27 cellular contexts compared by ENCODE assay signal in the genomic region with DNA sequence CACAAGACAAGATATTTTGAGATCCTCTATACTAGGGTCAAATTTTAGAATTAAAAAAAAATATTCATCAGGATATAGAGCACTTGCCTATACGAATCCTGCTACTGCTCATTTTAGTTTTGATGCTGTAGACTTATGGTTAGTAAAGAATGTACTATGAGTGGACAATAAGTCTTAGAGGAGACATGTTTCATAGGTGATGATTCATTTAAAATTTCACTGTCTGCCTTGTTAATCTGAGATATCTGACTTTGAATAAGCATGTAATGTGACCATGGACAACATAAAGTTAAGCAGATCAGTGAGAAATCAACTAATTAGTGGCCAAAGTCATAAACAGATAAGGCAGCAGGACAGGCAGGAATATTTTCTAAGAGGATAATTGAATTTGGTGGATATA.
DNase-seq lines count a peak whose midpoint lies in the region; ATAC-seq, FAIRE-seq and TF ChIP-seq lines count a peak whose summit lies in the region.
"Had no signal": no experiment of that assay in that cellular context is flagged by ENCODE, and none has a peak within 500 bp of the region (broad histone marks: within the 10 kb centered on the region; RNA-seq: fewer than 3 reads in every experiment).

No MANE protein-coding gene starts in this region.

- no peaks in the 10 kb centered on the region for H3K4me1 ChIP-seq in K562 (replicated peaks in 1 of 2; ENCODE audit: control insufficient read depth in 2 of 2, insufficient read depth in 2 of 2, low read length in 2 of 2)
- H3K4me1 ChIP-seq: SJCRH30 had no signal

- TF ChIP-seq POLR2A in K562 (conservative IDR thresholded peaks at IDR 0.05), result no peak

- no peaks in the 10 kb centered on the region for H3K9me1 ChIP-seq in K562 (ENCODE audit: control insufficient read depth, insufficient read depth, low read length)

- DNase-seq in NCI-H82 (lab: John Stamatoyannopoulos, UW), result peak; percentile 56
- no peak for DNase-seq in K562 (ENCODE audit: extremely low read depth in 1 of 4, low spot score in 3 of 4)
- DNase-seq in fibroblast of mammary gland (ENCODE audit: low read depth), result peak; percentile 14
- DNase-seq in H7, result no peak
- no peak for DNase-seq in NCI-H524 (lab: John Stamatoyannopoulos, UW)
- no peak for DNase-seq in Kasumi-1 (lab: John Stamatoyannopoulos, UW)
- DNase-seq in activated gamma-delta T cell (lab: John Stamatoyannopoulos, UW), result no peak
- DNase-seq: CD8-positive, alpha-beta T cell; DMS153; DND-41; IMR-90; NCI-H1092 treated with DMSO at 0.1 percent for 48 hours; NCI-H1436; NCI-H187; NCI-H2081 treated with DMSO at 0.1 percent for 48 hours; NCI-H2171; NCI-H226; NCI-H510A; PC-3; SJCRH30 had no signal

- BruUV-seq in K562 (replicated peaks; lab: Mats Ljungman, UMichigan), result no TSS peak

- no peak for TF ChIP-seq RAD21 in K562 (CRISPR knock-in tag; conservative IDR thresholded peaks at IDR 0.05 in 1 of 2, IDR thresholded peaks at IDR 0.05 in 1 of 2)

- peak; percentile 63 for FAIRE-seq in K562 (lab: Jason Lieb, UNC)
- FAIRE-seq: GM18507, H1 had no signal

- no peak for TF ChIP-seq EP300 in K562 (IDR thresholded peaks at IDR 0.05; ENCODE audit: low read length)

- H3K4me3 ChIP-seq in K562 (no peak overlapping the region), fibroblast of mammary gland (ENCODE audit: control insufficient read depth, low read depth, low read length) (no peak overlapping the region), H7 (ENCODE audit: insufficient read depth, low read depth, low read length) (no peak overlapping the region)
- H3K4me3 ChIP-seq: SJCRH30 had no signal

- CTCF ChIA-PET in K562 (lab: Yijun Ruan, JAX; ENCODE audit: low intra/inter-chr PET ratio), result no interaction called here

- in situ Hi-C loops in K562 (cut with MboI), result no loop called here

- no peak for TF ChIP-seq CTCF in K562 (IDR thresholded peaks at IDR 0.05 in 2 of 3, conservative IDR thresholded peaks at IDR 0.05 in 1 of 3; ENCODE audit: insufficient read depth in 2 of 3, low read depth in 1 of 3, low read length in 3 of 3)
- no peak for TF ChIP-seq CTCF in fibroblast of mammary gland (conservative IDR thresholded peaks at IDR 0.05; ENCODE audit: control insufficient read depth, insufficient read depth, low read depth, low read length)

- POLR2A ChIA-PET in K562 (lab: Yijun Ruan, JAX), result no interaction called here

- no peaks in the 10 kb centered on the region for H3K9me3 ChIP-seq in K562 (replicated peaks; ENCODE audit: control insufficient read depth, insufficient read depth, low read depth, low read length)
- H3K9me3 ChIP-seq: SJCRH30 had no signal

- intact Hi-C loops in K562 (cut with micrococcal nuclease), result loop anchor here (10.0 kb wide), 1 partner anchor 199 kb away; no protein-coding TSS in a partner anchor

- no peak for ATAC-seq in K562
- ATAC-seq: CD8-positive, alpha-beta T cell; HCT116; PC-3; Right ventricle myocardium inferior; SK-N-SH treated with all-trans-retinoic acid at 6 μM for 48 hours had no signal

- no peak overlapping the region for H3K27ac ChIP-seq in K562 (ENCODE audit: extremely low read depth, low read depth, low read length)
- H3K27ac ChIP-seq: C4-2B, KMS-11, SJCRH30 had no signal

- H4K20me1 ChIP-seq in K562 (replicated peaks; ENCODE audit: control insufficient read depth, insufficient read depth, low read length), result no peaks in the 10 kb centered on the region

- H3K9ac ChIP-seq in K562 (ENCODE audit: insufficient read depth in 1 of 2, low read depth in 2 of 2, low read length in 2 of 2), result no peak overlapping the region
- H3K9ac ChIP-seq: KMS-11 had no signal

- H3K36me3 ChIP-seq in K562 (ENCODE audit: control insufficient read depth, insufficient read depth, low read length) (peaks cover 29% of the 10 kb centered on the region; the same call in 1 of the 3 replicates), H7 (replicated peaks; ENCODE audit: control insufficient read depth, insufficient read depth, low read length) (peaks cover 12% of the 10 kb centered on the region)

- no peaks in the 10 kb centered on the region for H3K79me2 ChIP-seq in K562 (ENCODE audit: control insufficient read depth, insufficient read depth, low read length)

- 58% methylated on average over 1 of the region's 1 CpG for whole genome bisulfite sequencing in K562 (ENCODE audit: insufficient coverage, low coverage, missing lambda C conversion rate)

- H3K27me3 ChIP-seq in K562 (ENCODE audit: control insufficient read depth in 2 of 2, insufficient read depth in 2 of 2, low read length in 2 of 2), result no peaks in the 10 kb centered on the region
- no peaks in the 10 kb centered on the region for H3K27me3 ChIP-seq in H7 (ENCODE audit: control insufficient read depth, insufficient read depth, low read length)
- H3K27me3 ChIP-seq: SJCRH30 had no signal

- H2AFZ ChIP-seq in K562 (ENCODE audit: low read depth, low read length), result no peak overlapping the region

- H3K4me2 ChIP-seq in K562 (ENCODE audit: insufficient read depth, low read length), result no peak overlapping the region
- H3K4me2 ChIP-seq: KMS-11 had no signal

TF ChIP-seq in K562, 482 proteins besides CTCF, POLR2A, EP300 and RAD21:
- TF ChIP-seq, protein P1, sequence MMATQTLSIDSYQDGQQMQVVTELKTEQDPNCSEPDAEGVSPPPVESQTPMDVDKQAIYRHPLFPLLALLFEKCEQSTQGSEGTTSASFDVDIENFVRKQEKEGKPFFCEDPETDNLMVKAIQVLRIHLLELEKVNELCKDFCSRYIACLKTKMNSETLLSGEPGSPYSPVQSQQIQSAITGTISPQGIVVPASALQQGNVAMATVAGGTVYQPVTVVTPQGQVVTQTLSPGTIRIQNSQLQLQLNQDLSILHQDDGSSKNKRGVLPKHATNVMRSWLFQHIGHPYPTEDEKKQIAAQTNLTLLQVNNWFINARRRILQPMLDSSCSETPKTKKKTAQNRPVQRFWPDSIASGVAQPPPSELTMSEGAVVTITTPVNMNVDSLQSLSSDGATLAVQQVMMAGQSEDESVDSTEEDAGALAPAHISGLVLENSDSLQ (IDR thresholded peaks at IDR 0.05), result no peak
- TF ChIP-seq, protein P2, sequence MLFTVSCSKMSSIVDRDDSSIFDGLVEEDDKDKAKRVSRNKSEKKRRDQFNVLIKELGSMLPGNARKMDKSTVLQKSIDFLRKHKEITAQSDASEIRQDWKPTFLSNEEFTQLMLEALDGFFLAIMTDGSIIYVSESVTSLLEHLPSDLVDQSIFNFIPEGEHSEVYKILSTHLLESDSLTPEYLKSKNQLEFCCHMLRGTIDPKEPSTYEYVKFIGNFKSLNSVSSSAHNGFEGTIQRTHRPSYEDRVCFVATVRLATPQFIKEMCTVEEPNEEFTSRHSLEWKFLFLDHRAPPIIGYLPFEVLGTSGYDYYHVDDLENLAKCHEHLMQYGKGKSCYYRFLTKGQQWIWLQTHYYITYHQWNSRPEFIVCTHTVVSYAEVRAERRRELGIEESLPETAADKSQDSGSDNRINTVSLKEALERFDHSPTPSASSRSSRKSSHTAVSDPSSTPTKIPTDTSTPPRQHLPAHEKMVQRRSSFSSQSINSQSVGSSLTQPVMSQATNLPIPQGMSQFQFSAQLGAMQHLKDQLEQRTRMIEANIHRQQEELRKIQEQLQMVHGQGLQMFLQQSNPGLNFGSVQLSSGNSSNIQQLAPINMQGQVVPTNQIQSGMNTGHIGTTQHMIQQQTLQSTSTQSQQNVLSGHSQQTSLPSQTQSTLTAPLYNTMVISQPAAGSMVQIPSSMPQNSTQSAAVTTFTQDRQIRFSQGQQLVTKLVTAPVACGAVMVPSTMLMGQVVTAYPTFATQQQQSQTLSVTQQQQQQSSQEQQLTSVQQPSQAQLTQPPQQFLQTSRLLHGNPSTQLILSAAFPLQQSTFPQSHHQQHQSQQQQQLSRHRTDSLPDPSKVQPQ (CRISPR knock-in tag; IDR thresholded peaks at IDR 0.05; ENCODE audit: borderline replicate concordance), result no peak

Comparison
In these comparisons a context has a peak if more than half of its experiments do, and no peak if none do; other contexts are left out.
1. DNase-seq: peak in NCI-H82 (single experiment) and fibroblast of mammary gland (single experiment); none in K562 (0 of 4), H7 (single experiment), NCI-H524 (0 of 2), Kasumi-1 (0 of 2) and activated gamma-delta T cell (single experiment).